ENCODE assay signal across 8 cellular contexts in the genomic region with DNA sequence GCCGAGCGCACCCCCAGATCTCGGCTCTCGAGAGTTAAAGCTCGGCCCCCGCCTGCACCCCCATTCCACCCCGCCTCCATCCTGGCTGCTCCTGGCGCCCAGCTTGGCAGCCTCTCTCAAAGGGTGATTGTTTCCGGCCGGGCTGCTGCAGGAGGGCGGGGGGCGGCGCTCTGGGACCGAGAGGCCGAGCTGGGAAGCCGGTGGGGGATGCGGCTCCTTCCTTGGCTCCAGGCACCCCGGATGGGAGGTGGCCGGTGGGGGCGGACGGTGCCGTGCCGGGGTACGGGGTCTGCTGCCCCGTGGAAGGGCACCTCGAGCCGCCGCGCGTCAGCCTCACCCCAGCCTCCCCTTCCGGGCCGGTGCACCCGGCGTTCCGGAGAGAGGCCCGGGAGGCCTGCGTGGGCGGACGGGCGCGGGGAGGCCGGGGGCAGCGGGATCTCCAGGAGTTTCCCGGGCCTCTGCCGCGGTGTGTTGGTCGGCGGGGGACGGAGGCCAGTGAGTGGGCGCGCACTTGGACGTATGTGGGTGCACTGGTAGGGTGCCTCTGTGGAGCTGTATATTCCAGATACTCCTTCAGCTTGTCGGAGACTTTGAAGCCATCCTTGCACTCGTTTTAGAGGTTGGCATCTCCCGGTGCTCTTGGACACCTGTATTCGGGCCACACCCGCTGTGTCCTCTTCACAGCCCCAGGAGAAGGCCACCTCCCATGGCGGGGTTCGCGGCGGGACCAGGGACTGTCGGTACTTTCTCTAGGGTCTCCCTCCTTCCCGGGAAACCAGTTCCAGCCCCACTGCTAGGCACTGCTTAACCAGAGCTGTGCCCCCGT. TPM values are rescaled to one million over a fixed set of nuclear protein-coding genes. Genes with fewer than 3 reads are reported as not detected.
DNase-seq lines count a peak whose midpoint lies in the region; ATAC-seq and FAIRE-seq lines count a peak whose summit lies in the region.

No MANE protein-coding gene starts in this region.

- H3K36me3 ChIP-seq in aorta (ENCODE audit: control insufficient read depth in 1 of 2, insufficient read depth in 2 of 2, low read length in 1 of 2), result no peaks in the 10 kb centered on the region

- H3K27me3 Mint-ChIP-seq in naive thymus-derived CD8-positive, alpha-beta T cell, result peaks cover 35 to 74% (median 58%) of the 10 kb centered on the region in 5 donors

- intact Hi-C loops in aorta (cut with DNase I), result no loop called here

- H3K4me3 Mint-ChIP-seq in naive thymus-derived CD8-positive, alpha-beta T cell, result peak overlapping the region; percentile 41 to 79 (median 72)

- FAIRE-seq in RCC 7860 (lab: Jason Lieb, UNC), result no peak

- H3K4me1 Mint-ChIP-seq in naive thymus-derived CD8-positive, alpha-beta T cell, result peaks cover 17 to 28% (median 22%) of the 10 kb centered on the region in 4 donors

- DNase-seq in DMS53 (lab: John Stamatoyannopoulos, UW), result peak; percentile 82
- peak; percentile 66 for DNase-seq in NCI-H526 treated with DMSO at 0.1 percent for 48 hours (lab: John Stamatoyannopoulos, UW)
- DNase-seq in naive thymus-derived CD8-positive, alpha-beta T cell, result no peak
- DNase-seq in aorta, result peak; percentile 26 to 75
- no peak for DNase-seq in RCC 7860 (ENCODE audit: low spot score)
- DNase-seq in GM03348 (ENCODE audit: low spot score), result no peak

- peak overlapping the region; percentile 44 to 56 for H3K4me3 ChIP-seq in aorta (ENCODE audit: low read length in 2 of 2)

- WGBS in aorta, 2 donors, result 2% methylated on average over 42 to 64 of the region's 64 CpGs

- H3K27me3 ChIP-seq in aorta (ENCODE audit: control insufficient read depth in 1 of 2, insufficient read depth in 2 of 2, low read length in 1 of 2), result no peaks in the 10 kb centered on the region

- POLR2A ChIA-PET in naive thymus-derived CD8-positive, alpha-beta T cell (lab: Charles Lee), result no interaction called here

- H3K9me3 Mint-ChIP-seq in naive thymus-derived CD8-positive, alpha-beta T cell, result no peaks in the 10 kb centered on the region

- H3K4me1 ChIP-seq in aorta (ENCODE audit: control insufficient read depth in 1 of 2, insufficient read depth in 2 of 2, low read length in 2 of 2), result no peaks in the 10 kb centered on the region

- ATAC-seq in naive thymus-derived CD8-positive, alpha-beta T cell, result peak; percentile 41 to 57
- no peak for ATAC-seq in aorta (ENCODE audit: low FRiP score)
- ATAC-seq in GM18517 (IDR thresholded peaks at IDR 0.05; ENCODE audit: unreplicated experiment), result no peak

- H3K27ac ChIP-seq in cingulate gyrus (ENCODE audit: low read depth, low read length), result peak overlapping the region; percentile 96
- H3K27ac ChIP-seq in aorta (ENCODE audit: low read depth in 1 of 2, low read length in 2 of 2), result no peak overlapping the region

- no peaks in the 10 kb centered on the region for H3K9me3 ChIP-seq in aorta (ENCODE audit: control insufficient read depth, low read length)

- H3K27ac Mint-ChIP-seq in naive thymus-derived CD8-positive, alpha-beta T cell, result peak overlapping the region in 1 of 10 donors; percentile 37

- peaks cover 0 to 2% (median 0%) of the 10 kb centered on the region in 3 donors for H3K36me3 Mint-ChIP-seq in naive thymus-derived CD8-positive, alpha-beta T cell

RNA-seq across cellular contexts. Expression of a gene that starts 0.7 kb away (rescaled TPM):
- under 1 TPM in 1 of 2 experiments, not detected in 1; 0.05 TPM for total RNA-seq in naive thymus-derived CD8-positive, alpha-beta T cell
- polyA plus RNA-seq in naive thymus-derived CD8-positive, alpha-beta T cell, result not detected
- total RNA-seq in aorta, result under 1 TPM; 0.16 to 0.39 TPM
- polyA plus RNA-seq in aorta, result not detected

Comparison
In these comparisons a context has a peak if more than half of its experiments do, and no peak if none do; other contexts are left out.
1. DNase-seq: peak in DMS53 (single experiment), NCI-H526 treated with DMSO at 0.1 percent for 48 hours (single experiment) and aorta (2 of 2); none in naive thymus-derived CD8-positive, alpha-beta T cell (0 of 10), RCC 7860 (single experiment) and GM03348 (single experiment).
2. ATAC-seq: peak in naive thymus-derived CD8-positive, alpha-beta T cell (2 of 2); none in aorta (single experiment) and GM18517 (single experiment).